Comparison of ENCODE assay signal across 8 cellular contexts in the genomic region with DNA sequence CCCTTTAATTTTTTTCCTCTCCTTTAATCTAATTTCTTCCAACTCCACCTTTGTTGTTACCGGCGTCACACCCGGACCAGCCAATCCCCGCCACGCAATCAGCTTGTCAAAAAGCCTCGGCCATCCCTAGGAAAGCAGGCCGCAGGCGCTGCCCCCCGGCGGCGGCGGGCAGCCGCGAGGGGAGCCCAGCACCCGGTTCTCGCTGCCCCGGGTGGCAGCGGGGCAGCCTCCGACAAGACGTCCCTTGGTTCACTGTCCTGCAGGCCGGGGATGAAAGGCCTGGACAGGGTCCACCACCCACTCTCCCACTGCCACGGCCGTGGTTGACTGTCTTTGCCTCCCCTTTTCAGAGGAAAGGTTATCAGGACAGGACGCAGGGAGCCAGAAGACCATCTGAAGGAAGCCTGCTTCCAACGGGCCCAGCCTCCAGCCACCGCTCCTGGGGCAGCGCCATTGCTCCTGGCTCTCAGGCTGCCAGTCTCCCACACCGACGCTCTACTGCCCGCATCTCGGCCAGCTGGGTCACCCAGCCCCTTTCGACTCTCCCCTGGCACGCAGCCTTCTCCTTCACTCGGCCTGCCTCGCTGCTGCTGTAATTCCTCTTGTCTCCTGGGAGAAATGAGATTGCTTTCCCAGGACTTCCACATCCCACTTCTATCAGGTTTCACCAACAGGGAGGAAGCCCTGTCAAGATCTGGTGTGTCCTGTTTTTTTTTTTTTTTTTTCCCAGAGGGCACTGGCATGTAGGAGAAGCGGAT. TPM values are rescaled to one million over a fixed set of nuclear protein-coding genes. Genes with fewer than 3 reads are reported as not detected.
DNase-seq lines count a peak whose midpoint lies in the region; ATAC-seq and TF ChIP-seq lines count a peak whose summit lies in the region.

No MANE protein-coding gene starts in this region.

- H3K27ac ChIP-seq in HCT116 (ENCODE audit: low read depth, low read length) (peak overlapping the region; percentile 100), muscle layer of colon (ENCODE audit: low read depth, low read length) (peak overlapping the region; percentile 84), upper lobe of left lung (peak overlapping the region; percentile 94 to 99 (median 98))

- H3K4me1 ChIP-seq in HCT116 (ENCODE audit: control insufficient read depth in 1 of 2, insufficient read depth in 2 of 2, low read length in 2 of 2) (peaks cover 25 to 36% of the 10 kb centered on the region in 2 experiments), muscle layer of colon (ENCODE audit: insufficient read depth, low read length) (peaks cover 25% of the 10 kb centered on the region), upper lobe of left lung (peaks cover 20 to 24% (median 22%) of the 10 kb centered on the region in 4 donors)

- peak overlapping the region; percentile 84 for H3K9ac ChIP-seq in HCT116 (ENCODE audit: low read length)
- peak overlapping the region; percentile 32 for H3K9ac ChIP-seq in muscle layer of colon (ENCODE audit: low read length)

- H3K4me3 Mint-ChIP-seq in CD14-positive monocyte, result peak overlapping the region; percentile 95 to 97
- H3K4me3 Mint-ChIP-seq in activated T-cell treated with anti-CD3 and anti-CD28 coated beads, Interleukin-2, amount 50 U/mL, for 72 hours, result peak overlapping the region; percentile 93

- peak overlapping the region; percentile 71 to 73 for H3K4me3 ChIP-seq in HCT116 (replicated peaks in 1 of 2; ENCODE audit: low read depth in 1 of 2, low read length in 2 of 2)
- peak overlapping the region; percentile 40 to 82 for H3K4me3 ChIP-seq in muscle layer of colon (ENCODE audit: low read depth in 1 of 2, low read length in 2 of 2)
- H3K4me3 ChIP-seq in upper lobe of left lung, result peak overlapping the region; percentile 66 to 96 (median 85)

- POLR2A ChIA-PET in HCT116 (lab: Charles Lee), result interaction anchor here (0.7 to 2.5 kb wide), 10 partner anchors 8 to 123 kb away, joined by 3 to 8 read pairs (median 4); partner anchors contain the start of genes GRN, SLC25A39 and TMUB2

- H3K9me3 ChIP-seq in HCT116 (ENCODE audit: control insufficient read depth in 1 of 2, insufficient read depth in 1 of 2, low read depth in 1 of 2, low read length in 2 of 2) (no peaks in the 10 kb centered on the region), muscle layer of colon (ENCODE audit: low read length) (no peaks in the 10 kb centered on the region), upper lobe of left lung (no peaks in the 10 kb centered on the region)

- no peaks in the 10 kb centered on the region for H4K20me1 ChIP-seq in HCT116 (ENCODE audit: insufficient read depth)

- H3K36me3 Mint-ChIP-seq in CD14-positive monocyte, result peaks cover 0 to 3% of the 10 kb centered on the region in 2 donors
- peaks cover 4 to 6% of the 10 kb centered on the region in 2 donors for H3K36me3 Mint-ChIP-seq in activated T-cell treated with anti-CD3 and anti-CD28 coated beads, Interleukin-2, amount 50 U/mL, for 72 hours (ENCODE audit: insufficient read depth in 2 of 2)

- no peaks in the 10 kb centered on the region for H3K9me2 ChIP-seq in HCT116 (ENCODE audit: insufficient read depth)

- ATAC-seq in HCT116 (peak; percentile 29), upper lobe of left lung (ENCODE audit: low FRiP score in 2 of 2) (peak; percentile 56 to 61)
- no peak for ATAC-seq in activated T-cell treated with anti-CD3 and anti-CD28 coated beads, Interleukin-2, amount 50 U/mL, for 72 hours (replicated peaks in 1 of 2)

- intact Hi-C loops in CD14-positive monocyte (cut with micrococcal nuclease) (no loop called here), HCT116 (cut with micrococcal nuclease) (no loop called here)

- CTCF ChIA-PET in HCT116 (lab: Charles Lee), result interaction anchor here (0.6 to 2.4 kb wide), 8 partner anchors 12 to 123 kb away, joined by 3 to 10 read pairs (median 4); partner anchors contain the start of gene GRN

- DNase-seq in CD14-positive monocyte (ENCODE audit: low spot score) (no peak), HCT116 (ENCODE audit: low read depth, low spot score) (peak; percentile 70), NCI-H82 treated with DMSO at 0.1 percent for 48 hours (lab: John Stamatoyannopoulos, UW; ENCODE audit: unreplicated experiment) (peak; percentile 95), fibroblast of peridontal ligament (ENCODE audit: extremely low read depth) (peak; percentile 90), upper lobe of left lung (peak; percentile 88 to 93), KG1 (lab: John Stamatoyannopoulos, UW) (no peak)
- peak; percentile 55 to 63 for DNase-seq in activated T-cell treated with anti-CD3 and anti-CD28 coated beads, Interleukin-2, amount 50 U/mL, for 72 hours

- no peak overlapping the region for H2AFZ ChIP-seq in HCT116 (ENCODE audit: low read depth, low read length, poor library complexity, severe bottlenecking)

- 3% methylated on average over 27 to 30 of the region's 36 CpGs for WGBS in upper lobe of left lung, 2 donors

- peak; percentile 17 for TF ChIP-seq CTCF in CD14-positive monocyte (IDR thresholded peaks at IDR 0.05)
- peak; percentile 9 to 24 (median 20); a peak in 1 of 6 replicates for TF ChIP-seq CTCF in HCT116 (IDR thresholded peaks at IDR 0.05 in 2 of 3, conservative IDR thresholded peaks at IDR 0.05 in 1 of 3; ENCODE audit: borderline replicate concordance in 1 of 3, insufficient read depth in 1 of 3, low read depth in 2 of 3, low read length in 2 of 3)
- TF ChIP-seq CTCF in upper lobe of left lung (IDR thresholded peaks at IDR 0.05), result peak in 2 of 6 experiments; percentile 7 to 25

- H3K27me3 ChIP-seq in HCT116 (ENCODE audit: insufficient read depth, low read length), result no peaks in the 10 kb centered on the region
- H3K27me3 ChIP-seq in muscle layer of colon (ENCODE audit: control insufficient read depth in 1 of 2, insufficient read depth in 2 of 2, low read length in 2 of 2), result no peaks in the 10 kb centered on the region
- no peaks in the 10 kb centered on the region for H3K27me3 ChIP-seq in upper lobe of left lung

- no TSS peak for BruUV-seq in HCT116 (replicated peaks; lab: Mats Ljungman, UMichigan)

- peak overlapping the region; percentile 90 for H3K4me2 ChIP-seq in HCT116 (ENCODE audit: low read length)

- TF ChIP-seq RAD21 in HCT116 (IDR thresholded peaks at IDR 0.05; ENCODE audit: low read depth), result peak; percentile 15; the same call in 1 of the 2 replicates

- H3K27ac Mint-ChIP-seq in CD14-positive monocyte, result peak overlapping the region; percentile 89 to 96 (median 94)
- H3K27ac Mint-ChIP-seq in activated T-cell treated with anti-CD3 and anti-CD28 coated beads, Interleukin-2, amount 50 U/mL, for 72 hours, result peak overlapping the region; percentile 95

- RAD21 ChIA-PET in HCT116 (lab: Charles Lee; ENCODE audit: low non-redundant PET in 1 of 2, low total read pairs in 2 of 2, uncharacterized antibody in 2 of 2, unreplicated experiment in 2 of 2), result no interaction called here

- H3K27me3 Mint-ChIP-seq in CD14-positive monocyte (ENCODE audit: low read depth in 3 of 3), result peaks cover 5 to 15% (median 9%) of the 10 kb centered on the region in 3 donors
- H3K27me3 Mint-ChIP-seq in activated T-cell treated with anti-CD3 and anti-CD28 coated beads, Interleukin-2, amount 50 U/mL, for 72 hours (ENCODE audit: low read depth), result no peaks in the 10 kb centered on the region

- H3K79me2 ChIP-seq in HCT116 (ENCODE audit: insufficient read depth, low read length), result peaks cover 17% of the 10 kb centered on the region

- peaks cover 0 to 2% (median 0%) of the 10 kb centered on the region in 7 donors for H3K9me3 Mint-ChIP-seq in CD14-positive monocyte
- no peaks in the 10 kb centered on the region for H3K9me3 Mint-ChIP-seq in activated T-cell treated with anti-CD3 and anti-CD28 coated beads, Interleukin-2, amount 50 U/mL, for 72 hours

- TF ChIP-seq POLR2A in HCT116 (IDR thresholded peaks at IDR 0.05; ENCODE audit: borderline replicate concordance, extremely low read depth, insufficient read depth, insufficient read length) (no peak), upper lobe of left lung (IDR thresholded peaks at IDR 0.05) (peak in 2 of 4 donors; percentile 27 to 76)

- no peak for TF ChIP-seq EP300 in upper lobe of left lung (IDR thresholded peaks at IDR 0.05)

- peaks cover 20% of the 10 kb centered on the region for H3K4me1 Mint-ChIP-seq in CD14-positive monocyte
- peaks cover 20% of the 10 kb centered on the region for H3K4me1 Mint-ChIP-seq in activated T-cell treated with anti-CD3 and anti-CD28 coated beads, Interleukin-2, amount 50 U/mL, for 72 hours (ENCODE audit: low read depth)

- no peaks in the 10 kb centered on the region for H3K36me3 ChIP-seq in HCT116 (ENCODE audit: control insufficient read depth in 1 of 2, insufficient read depth in 2 of 2, low read length in 2 of 2)
- H3K36me3 ChIP-seq in muscle layer of colon (ENCODE audit: insufficient read depth, low read length), result peaks cover 5% of the 10 kb centered on the region
- no peaks in the 10 kb centered on the region for H3K36me3 ChIP-seq in upper lobe of left lung

TF ChIP-seq in HCT116, 20 proteins besides CTCF, POLR2A, EP300 and RAD21 (continues in another document):
- TF ChIP-seq EGR1 (IDR thresholded peaks at IDR 0.05; ENCODE audit: low read depth) (no peak), ZFX (IDR thresholded peaks at IDR 0.05) (peak; percentile 50; the same call in 1 of the 2 replicates)

RNA-seq across cellular contexts. Expression of gene UBTF, which starts 2.8 kb away (rescaled TPM):
- 10 to 100 TPM in 1 of 2 donors, 1 to 10 TPM in 1; 6.0 to 12.5 TPM for polyA plus RNA-seq in CD14-positive monocyte
- total RNA-seq in HCT116 (2021; ENCODE audit: unreplicated experiment) (84.3 TPM), upper lobe of left lung (10 to 100 TPM; 41.2 to 94.3 (median 67.6) TPM)
- 43.2 and 52.2 TPM in 2 replicates for polyA plus RNA-seq in HCT116 (2012)
- 100 to 1,000 TPM; 105 to 125 TPM for total RNA-seq in activated T-cell treated with anti-CD3 and anti-CD28 coated beads, Interleukin-2, amount 50 U/mL, for 72 hours

RNA-seq across cellular contexts. Expression of gene ATXN7L3, which starts 22.6 kb away (rescaled TPM):
- 1 to 10 TPM; 8.5 to 9.9 TPM for polyA plus RNA-seq in CD14-positive monocyte
- total RNA-seq in HCT116 (2021; ENCODE audit: unreplicated experiment) (86.7 TPM), upper lobe of left lung (10 to 100 TPM; 41.4 to 79.0 (median 46.9) TPM)
- polyA plus RNA-seq in HCT116 (2012), result 47.9 and 51.0 TPM in 2 replicates
- total RNA-seq in activated T-cell treated with anti-CD3 and anti-CD28 coated beads, Interleukin-2, amount 50 U/mL, for 72 hours, result 10 to 100 TPM; 96.1 to 97.6 TPM

RNA-seq across cellular contexts. Expression of gene TMUB2, which starts 35.5 kb away (rescaled TPM):
- polyA plus RNA-seq in CD14-positive monocyte, result 10 to 100 TPM; 41.3 to 41.7 TPM
- total RNA-seq in HCT116 (2021; ENCODE audit: unreplicated experiment), result 25.1 TPM
- 23.8 and 26.2 TPM in 2 replicates for polyA plus RNA-seq in HCT116 (2012)
- total RNA-seq in activated T-cell treated with anti-CD3 and anti-CD28 coated beads, Interleukin-2, amount 50 U/mL, for 72 hours, result 10 to 100 TPM; 40.8 to 46.2 TPM
- 10 to 100 TPM; 28.5 to 46.1 (median 34.9) TPM for total RNA-seq in upper lobe of left lung

RNA-seq across cellular contexts. Expression of gene SLC4A1, which starts 45.6 kb away (rescaled TPM):
- polyA plus RNA-seq in CD14-positive monocyte, result under 1 TPM in 1 of 2 donors, not detected in 1; 0.04 TPM
- 0.22 TPM for total RNA-seq in HCT116 (2021; ENCODE audit: unreplicated experiment)
- polyA plus RNA-seq in HCT116 (2012), result 0.03 TPM in 1 of 2 replicates, not detected in the other
- not detected for total RNA-seq in activated T-cell treated with anti-CD3 and anti-CD28 coated beads, Interleukin-2, amount 50 U/mL, for 72 hours
- 1 to 10 TPM in 3 of 6 donors, under 1 TPM in 2, not detected in 1; 0.46 to 6.3 (median 1.0) TPM for total RNA-seq in upper lobe of left lung

RNA-seq across cellular contexts. Expression of gene ASB16, which starts 51.8 kb away (rescaled TPM):
- not detected for polyA plus RNA-seq in CD14-positive monocyte
- 0.37 TPM for total RNA-seq in HCT116 (2021; ENCODE audit: unreplicated experiment)
- 0.50 and 0.72 TPM in 2 replicates for polyA plus RNA-seq in HCT116 (2012)
- total RNA-seq in activated T-cell treated with anti-CD3 and anti-CD28 coated beads, Interleukin-2, amount 50 U/mL, for 72 hours, result under 1 TPM; 0.34 to 0.44 TPM
- total RNA-seq in upper lobe of left lung, result under 1 TPM in 1 of 6 donors, not detected in 5; 0.11 TPM

Comparison
In these comparisons a context has a peak if more than half of its experiments do, and no peak if none do; other contexts are left out.
1. DNase-seq: peak in HCT116 (single experiment), NCI-H82 treated with DMSO at 0.1 percent for 48 hours (single experiment), activated T-cell treated with anti-CD3 and anti-CD28 coated beads, Interleukin-2, amount 50 U/mL, for 72 hours (2 of 2), fibroblast of peridontal ligament (single experiment) and upper lobe of left lung (2 of 2); none in CD14-positive monocyte (single experiment) and KG1 (single experiment).
2. ATAC-seq: peak in HCT116 (single experiment) and upper lobe of left lung (2 of 2); none in activated T-cell treated with anti-CD3 and anti-CD28 coated beads, Interleukin-2, amount 50 U/mL, for 72 hours (0 of 2).
3. Peak in every context shown above with its lines, with median percentiles within 50 percentile points of each other: H3K27ac ChIP-seq and H3K4me3 ChIP-seq.